In the genomic region with DNA sequence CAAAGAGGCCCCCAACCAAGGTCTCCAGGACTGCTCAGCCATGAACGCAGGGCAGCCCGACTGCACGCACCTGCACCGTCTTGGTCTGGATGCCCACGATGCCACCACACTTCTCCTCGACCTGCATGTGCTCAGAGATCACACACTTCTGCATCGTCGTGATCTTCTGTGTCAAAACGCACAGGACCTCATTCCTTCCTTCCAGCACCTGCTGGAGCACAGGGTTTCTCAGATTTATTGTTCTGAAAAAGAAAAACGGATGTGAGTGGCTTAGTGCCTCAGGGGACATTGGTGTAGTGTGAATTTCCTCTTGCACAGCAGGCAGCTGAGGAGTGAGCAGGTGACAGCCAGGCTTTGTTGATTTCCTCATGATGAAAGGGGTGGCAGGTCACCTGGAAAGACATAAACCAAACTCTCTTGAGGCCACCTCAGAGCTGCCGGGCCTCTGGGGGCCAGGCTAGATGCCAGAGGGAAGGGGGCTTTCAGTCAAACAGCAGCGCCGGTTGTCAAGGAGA, we compare ENCODE assay signal across 11 cellular contexts. TPM values are rescaled to one million over a fixed set of nuclear protein-coding genes. Genes with fewer than 3 reads are reported as not detected.
DNase-seq lines count a peak whose midpoint lies in the region; ATAC-seq and TF ChIP-seq lines count a peak whose summit lies in the region.
"Had no signal": no experiment of that assay in that cellular context is flagged by ENCODE, and none has a peak within 500 bp of the region (broad histone marks: within the 10 kb centered on the region; RNA-seq: fewer than 3 reads in every experiment).

No MANE protein-coding gene starts in this region.

- peaks cover 22 to 25% of the 10 kb centered on the region in 2 experiments for H3K4me1 Mint-ChIP-seq in H9

- no peak overlapping the region for H2BK20ac ChIP-seq in H9 (ENCODE audit: low read depth, low read length, poor library complexity, severe bottlenecking)

- H3K4ac ChIP-seq in H9 (ENCODE audit: low read depth, low read length), result no peak overlapping the region

- H3K36me3 Mint-ChIP-seq in H9 (ENCODE audit: insufficient read depth in 1 of 3, low read depth in 3 of 3), result peaks cover 3 to 21% (median 5%) of the 10 kb centered on the region in 3 experiments

- no peak overlapping the region for H3T11ph ChIP-seq in H9 (ENCODE audit: low read length)

- H3K14ac ChIP-seq in H9 (ENCODE audit: insufficient read depth, low read length), result no peak overlapping the region

- H3K4me1 ChIP-seq in OCI-LY7 (ENCODE audit: insufficient read depth, low read length, poor library complexity, severe bottlenecking), result peaks cover 87% of the 10 kb centered on the region
- H3K4me1 ChIP-seq in H9 (ENCODE audit: insufficient read depth, low read length), result peaks cover 4% of the 10 kb centered on the region; the same call in 1 of the 2 replicates
- H3K4me1 ChIP-seq in ovary (ENCODE audit: insufficient read depth), result no peaks in the 10 kb centered on the region

- H3K23ac ChIP-seq in H9 (ENCODE audit: insufficient read length, low read depth, low read length), result no peak overlapping the region

- H3K27me3 Mint-ChIP-seq in H9 (ENCODE audit: low read depth), result peaks cover 4% of the 10 kb centered on the region; the same call in 1 of the 2 replicates

- H4K91ac ChIP-seq in H9 (ENCODE audit: insufficient read length, low read depth, low read length), result no peak overlapping the region

- H3K4me3 Mint-ChIP-seq in H9, result no peak overlapping the region

- DNase-seq in GM12864 (ENCODE audit: low read depth) (peak; percentile 67), OCI-LY7 (ENCODE audit: low spot score) (peak; percentile 98), H9 (no peak), SW480 (ENCODE audit: low spot score) (no peak), ovary (no peak)
- no peak for DNase-seq in effector CD4-positive, alpha-beta T cell
- DNase-seq: GF-D8, NCI-H2029 treated with DMSO at 0.1 percent for 48 hours had no signal

- CTCF ChIA-PET in OCI-LY7 (lab: Charles Lee; ENCODE audit: unreplicated experiment), result no interaction called here

- POLR2A ChIA-PET in OCI-LY7 (lab: Charles Lee), result interaction anchor here (1.6 kb wide), 1 partner anchor 59 kb away, joined by 3 read pairs; no protein-coding TSS in a partner anchor

- no peak for TF ChIP-seq CTCF in GM12864 (IDR thresholded peaks at IDR 0.05; ENCODE audit: low read depth, low read length, missing control alignments)
- TF ChIP-seq CTCF in OCI-LY7 (conservative IDR thresholded peaks at IDR 0.05; ENCODE audit: low read length), result no peak
- TF ChIP-seq CTCF in H9 (conservative IDR thresholded peaks at IDR 0.05), result no peak
- no peak for TF ChIP-seq CTCF in ovary (IDR thresholded peaks at IDR 0.05)

- no peak overlapping the region for H4K8ac ChIP-seq in H9 (replicated peaks; ENCODE audit: insufficient read length, low read depth, low read length)

- no peaks in the 10 kb centered on the region for H3K79me1 ChIP-seq in H9 (ENCODE audit: insufficient read depth, low read depth, low read length, poor library complexity, severe bottlenecking)

- WGBS in H9 (ENCODE audit: extremely low coverage, insufficient read length, low lambda C conversion rate), result no CpG with 5 or more reads among the region's 13 CpGs
- WGBS in ovary, 3 donors, result 85 to 94% (median 86%) methylated on average over 13 of the region's 13 CpGs

- no peak overlapping the region for H2AK5ac ChIP-seq in H9 (ENCODE audit: insufficient read length, low read length)

- H4K20me1 ChIP-seq in OCI-LY7 (ENCODE audit: insufficient read depth, low read length) (no peaks in the 10 kb centered on the region), H9 (ENCODE audit: control insufficient read depth, insufficient read depth, insufficient read length) (no peaks in the 10 kb centered on the region)

- no peak overlapping the region for H2BK5ac ChIP-seq in H9 (ENCODE audit: insufficient read length, low read length)

- intact Hi-C loops in OCI-LY7 (cut with micrococcal nuclease; ENCODE audit: unreplicated experiment), result loop anchor here (2.0 to 5.0 kb wide), 9 partner anchors 73 to 1122 kb away; partner anchors contain the start of genes CCDC126 and OSBPL3
- intact Hi-C loops in ovary (cut with DNase I), result no loop called here

- no peak overlapping the region for H2BK120ac ChIP-seq in H9 (ENCODE audit: low read depth, low read length, poor library complexity, severe bottlenecking)

- TF ChIP-seq EP300 in ovary (IDR thresholded peaks at IDR 0.05), result no peak

- H2AFZ ChIP-seq in OCI-LY7 (ENCODE audit: low read length), result no peak overlapping the region
- no peak overlapping the region for H2AFZ ChIP-seq in H9 (ENCODE audit: low read length)

- no peaks in the 10 kb centered on the region for H3K79me2 ChIP-seq in OCI-LY7 (ENCODE audit: insufficient read depth, low read depth, low read length)
- H3K79me2 ChIP-seq in H9 (ENCODE audit: insufficient read depth, low read length), result no peaks in the 10 kb centered on the region

- H3K18ac ChIP-seq in H9 (ENCODE audit: insufficient read length, low read depth, low read length), result no peak overlapping the region

- H3K27ac Mint-ChIP-seq in H9, result no peak overlapping the region

- no peaks in the 10 kb centered on the region for H3K23me2 ChIP-seq in H9 (ENCODE audit: insufficient read length, low read depth, low read length, poor library complexity, severe bottlenecking)

- H2BK12ac ChIP-seq in H9 (ENCODE audit: insufficient read length, low read depth, low read length), result no peak overlapping the region

- H3K9me3 ChIP-seq in OCI-LY7 (ENCODE audit: low read length), result peaks cover 5% of the 10 kb centered on the region; the same call in 1 of the 2 replicates
- H3K9me3 ChIP-seq in H9 (ENCODE audit: control insufficient read depth, low read depth, low read length), result no peaks in the 10 kb centered on the region
- no peaks in the 10 kb centered on the region for H3K9me3 ChIP-seq in ovary

- ATAC-seq in GM19438 (IDR thresholded peaks at IDR 0.05; ENCODE audit: low read depth, unreplicated experiment) (peak; percentile 63), HG03108 (IDR thresholded peaks at IDR 0.05; ENCODE audit: unreplicated experiment) (peak; percentile 63)

- H3K27me3 ChIP-seq in H9 (ENCODE audit: insufficient read depth, low read length) (no peaks in the 10 kb centered on the region), ovary (no peaks in the 10 kb centered on the region)

- peak overlapping the region; percentile 93 for H3K27ac ChIP-seq in OCI-LY7 (ENCODE audit: low read depth, low read length, poor library complexity, severe bottlenecking)
- H3K27ac ChIP-seq in H9 (ENCODE audit: insufficient read length, low read depth, low read length), result no peak overlapping the region
- H3K27ac ChIP-seq in ovary, result no peak overlapping the region

- H3K36me3 ChIP-seq in OCI-LY7 (ENCODE audit: insufficient read depth, low read length), result no peaks in the 10 kb centered on the region
- no peaks in the 10 kb centered on the region for H3K36me3 ChIP-seq in ovary

- H3K4me3 ChIP-seq in GM12864 (ENCODE audit: low read depth, low read length) (no peak overlapping the region), OCI-LY7 (ENCODE audit: low read depth, low read length, poor library complexity, severe bottlenecking) (peak overlapping the region; percentile 46), ovary (no peak overlapping the region)
- H3K4me3 ChIP-seq: lung had no signal

- no peaks in the 10 kb centered on the region for H3K9me2 ChIP-seq in OCI-LY7 (ENCODE audit: insufficient read depth, low read length)

- H3K9me3 Mint-ChIP-seq in H9, result peaks cover 0 to 5% of the 10 kb centered on the region in 2 experiments; a peak in 1 of 5 replicates

- H2BK15ac ChIP-seq in H9 (ENCODE audit: low read depth, low read length), result no peak overlapping the region

- no peak for TF ChIP-seq POLR2A in ovary (IDR thresholded peaks at IDR 0.05)

- no peak overlapping the region for H4K5ac ChIP-seq in H9 (ENCODE audit: insufficient read length, low read depth, low read length)

- no TSS peak for BruUV-seq in OCI-LY7 (replicated peaks; lab: Mats Ljungman, UMichigan)

- no peak overlapping the region for H3K9ac ChIP-seq in H9 (ENCODE audit: extremely low read depth, insufficient read length, low read length)

- peak overlapping the region; percentile 80 for H3K4me2 ChIP-seq in OCI-LY7 (ENCODE audit: low read length)
- H3K4me2 ChIP-seq in H9 (ENCODE audit: insufficient read depth, insufficient read length, low read length), result no peak overlapping the region

- H3K56ac ChIP-seq in H9 (ENCODE audit: insufficient read length, low read depth, low read length), result no peak overlapping the region

RNA-seq across cellular contexts. Expression of gene GSDME, which starts 38.2 kb away (rescaled TPM):
- 41.7 and 49.9 TPM in 2 replicates for total RNA-seq in OCI-LY7 (2014; rRNA removed; shearing (Covaris generic))
- 33.0 and 47.0 TPM in 2 replicates for total RNA-seq in OCI-LY7 (2022)
- 5.5 and 5.8 TPM in 2 replicates for total RNA-seq in H9 (2021)
- 10 to 100 TPM; 14.3 to 37.0 (median 31.2) TPM for total RNA-seq in ovary
- 10 to 100 TPM; 20.3 to 29.2 TPM for polyA plus RNA-seq in ovary

Comparison
In these comparisons a context has a peak if more than half of its experiments do, and no peak if none do; other contexts are left out.
1. DNase-seq: peak in GM12864 (single experiment) and OCI-LY7 (single experiment); none in effector CD4-positive, alpha-beta T cell (single experiment), H9 (single experiment), SW480 (single experiment) and ovary (0 of 5).